9 cellular contexts compared by ENCODE assay signal in the genomic region with DNA sequence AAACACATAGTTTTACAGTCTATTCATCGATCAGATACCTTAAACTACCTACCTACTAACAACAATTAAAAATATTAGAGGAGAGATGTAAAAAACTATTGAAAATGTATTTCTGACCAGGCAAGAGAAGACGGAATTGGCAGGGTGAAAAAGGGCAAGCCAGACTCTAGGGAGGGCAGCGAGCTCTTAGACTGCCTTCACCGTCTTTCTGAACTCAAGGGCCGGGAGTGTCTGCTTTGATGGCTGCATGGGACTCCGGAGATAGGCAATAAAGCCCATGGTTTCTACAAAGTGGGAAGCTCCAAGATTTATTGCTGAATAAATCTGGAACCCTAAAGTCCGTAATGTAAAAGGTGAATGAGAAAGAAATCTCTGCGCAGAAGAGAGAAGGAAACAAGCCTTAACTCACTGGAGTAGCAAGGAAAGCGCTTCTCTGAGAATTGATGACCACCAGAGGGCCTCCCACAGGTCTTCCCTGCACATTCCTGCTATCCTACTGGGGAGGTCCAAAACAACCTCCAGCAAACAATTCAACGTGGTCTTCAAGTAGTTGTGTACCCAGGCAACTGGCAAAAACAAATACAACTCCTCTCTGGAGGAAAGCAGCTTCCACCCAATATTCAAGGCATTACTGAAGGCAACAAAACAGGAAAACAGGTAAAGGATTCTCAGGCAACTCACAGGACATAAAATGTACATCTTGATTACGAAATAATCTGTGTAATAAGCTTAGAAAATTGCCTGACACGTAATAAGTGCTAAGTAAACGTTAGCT.
DNase-seq lines count a peak whose midpoint lies in the region; ATAC-seq and TF ChIP-seq lines count a peak whose summit lies in the region.
"Had no signal": no experiment of that assay in that cellular context is flagged by ENCODE, and none has a peak within 500 bp of the region (broad histone marks: within the 10 kb centered on the region; RNA-seq: fewer than 3 reads in every experiment).

No MANE protein-coding gene starts in this region.

- no peak for TF ChIP-seq POLR2A in IMR-90 (IDR thresholded peaks at IDR 0.05; ENCODE audit: low read depth, low read length)
- no peak for TF ChIP-seq POLR2A in lower leg skin (IDR thresholded peaks at IDR 0.05)

- H3K36me3 Mint-ChIP-seq in CD4-positive, alpha-beta T cell (ENCODE audit: low read depth) = no peaks in the 10 kb centered on the region

- H3K9me3 Mint-ChIP-seq in CD4-positive, alpha-beta T cell = no peaks in the 10 kb centered on the region
- H3K9me3 Mint-ChIP-seq: central memory CD8-positive, alpha-beta T cell had no signal

- no peak overlapping the region for H4K91ac ChIP-seq in IMR-90 (ENCODE audit: insufficient read depth, low read depth, low read length)

- no peaks in the 10 kb centered on the region for H4K20me1 ChIP-seq in IMR-90 (ENCODE audit: insufficient read depth, low read length)

- H3K9ac ChIP-seq in IMR-90 (ENCODE audit: low read depth, low read length) = no peak overlapping the region

- H3K9me3 ChIP-seq in CD4-positive, alpha-beta T cell (ENCODE audit: control insufficient read depth, low read length) = no peaks in the 10 kb centered on the region
- H3K9me3 ChIP-seq in IMR-90 (ENCODE audit: control insufficient read depth, insufficient read depth, low read length) = no peaks in the 10 kb centered on the region

- no peak overlapping the region for H2AK5ac ChIP-seq in IMR-90 (ENCODE audit: low read depth, low read length)

- no peak overlapping the region for H2AK9ac ChIP-seq in IMR-90 (replicated peaks; ENCODE audit: low read depth, low read length, poor library complexity)

- H2BK120ac ChIP-seq in IMR-90 (ENCODE audit: low read depth, low read length) = no peak overlapping the region

- H3K27ac Mint-ChIP-seq in CD4-positive, alpha-beta T cell = no peak overlapping the region

- POLR2A ChIA-PET in CD4-positive, alpha-beta T cell (lab: Charles Lee) = no interaction called here
- POLR2A ChIA-PET in IMR-90 (lab: Charles Lee; ENCODE audit: unreplicated experiment) = no interaction called here

- H3K4me1 Mint-ChIP-seq in CD4-positive, alpha-beta T cell (ENCODE audit: low read depth) = peaks cover 5% of the 10 kb centered on the region
- H3K4me1 Mint-ChIP-seq: central memory CD8-positive, alpha-beta T cell had no signal

- H3K4ac ChIP-seq in IMR-90 (ENCODE audit: low read depth, low read length) = no peak overlapping the region

- H3K36me3 ChIP-seq in IMR-90 (ENCODE audit: control insufficient read depth, insufficient read depth, low read length) = no peaks in the 10 kb centered on the region

- no TSS peak for BruUV-seq in IMR-90 (replicated peaks; lab: Mats Ljungman, UMichigan)

- no peaks in the 10 kb centered on the region for H3K79me1 ChIP-seq in IMR-90 (ENCODE audit: low read depth in 1 of 2, low read length in 2 of 2)

- H3K4me3 Mint-ChIP-seq in CD4-positive, alpha-beta T cell = no peak overlapping the region
- H3K4me3 Mint-ChIP-seq: central memory CD8-positive, alpha-beta T cell had no signal

- H4K5ac ChIP-seq in IMR-90 (ENCODE audit: low read depth, low read length) = no peak overlapping the region

- no peaks in the 10 kb centered on the region for H3K27me3 Mint-ChIP-seq in CD4-positive, alpha-beta T cell

- peak; percentile 40 for TF ChIP-seq CTCF in CD4-positive, alpha-beta T cell (IDR thresholded peaks at IDR 0.05)
- TF ChIP-seq CTCF in IMR-90 (conservative IDR thresholded peaks at IDR 0.05; ENCODE audit: low read depth, low read length) = peak; percentile 37
- TF ChIP-seq CTCF in lower leg skin (IDR thresholded peaks at IDR 0.05) = no peak

- peak; percentile 39 for TF ChIP-seq RAD21 in IMR-90 (IDR thresholded peaks at IDR 0.05; ENCODE audit: low read length)

- H3K18ac ChIP-seq in IMR-90 (ENCODE audit: low read depth, low read length) = no peak overlapping the region

- no peak overlapping the region for H2BK5ac ChIP-seq in IMR-90 (ENCODE audit: low read depth, low read length, poor library complexity, severe bottlenecking)

- no peak for ATAC-seq in CD4-positive, alpha-beta T cell (ENCODE audit: poor library complexity)
- ATAC-seq in IMR-90 (ENCODE audit: low read depth) = peak; percentile 81
- no peak for ATAC-seq in HG03025 (IDR thresholded peaks at IDR 0.05; ENCODE audit: low FRiP score, unreplicated experiment)
- no peak for ATAC-seq in HG03442 (IDR thresholded peaks at IDR 0.05; ENCODE audit: unreplicated experiment)
- ATAC-seq in stimulated activated naive CD8-positive, alpha-beta T cell treated with anti-CD3 and anti-CD28 coated beads, Interleukin-15, Interleukin-2, amounts not matched to agents 100 U/mL and 50 U/mL, for 24 hours = no peak

- no peak overlapping the region for H4K8ac ChIP-seq in IMR-90 (ENCODE audit: low read depth in 2 of 2, low read length in 2 of 2)

- no peak overlapping the region for H3K14ac ChIP-seq in IMR-90 (replicated peaks; ENCODE audit: low read depth, low read length)

- in situ Hi-C loops in IMR-90 (cut with MboI; ENCODE audit: low sequenced_read_pairs) = no loop called here

- no peak for DNase-seq in CD4-positive, alpha-beta T cell
- peak; percentile 35 for DNase-seq in IMR-90
- DNase-seq in SKM-1 treated with dmso at 0.1 percent for 144 hours (lab: John Stamatoyannopoulos, UW; ENCODE audit: unreplicated experiment) = peak; percentile 43
- peak; percentile 72 for DNase-seq in iPS-NIHi7 (ENCODE audit: extremely low spot score)
- no peak for DNase-seq in lower leg skin (ENCODE audit: low spot score in 2 of 2)
- no peak for DNase-seq in stimulated activated naive CD8-positive, alpha-beta T cell treated with anti-CD3 and anti-CD28 coated beads, Interleukin-15, Interleukin-2, amounts not matched to agents 100 U/mL and 50 U/mL, for 24 hours

- no peak overlapping the region for H2BK15ac ChIP-seq in IMR-90 (ENCODE audit: low read depth, low read length)

- H2BK20ac ChIP-seq in IMR-90 (ENCODE audit: low read depth, low read length) = no peak overlapping the region

- no peak overlapping the region for H2AFZ ChIP-seq in IMR-90 (replicated peaks; ENCODE audit: low read length, poor library complexity)

- intact Hi-C loops in CD4-positive, alpha-beta T cell (cut with DNase I, micrococcal nuclease) = no loop called here
- intact Hi-C loops in IMR-90 (cut with micrococcal nuclease) = loop anchor here (5.0 to 10.0 kb wide), 4 partner anchors 180 to 1152 kb away; a partner anchor contains a TSS
- intact Hi-C loops in lower leg skin (cut with DNase I; ENCODE audit: low total_unique reads) = no loop called here

- H3K27me3 ChIP-seq in CD4-positive, alpha-beta T cell (ENCODE audit: control insufficient read depth, insufficient read depth, low read length) = no peaks in the 10 kb centered on the region
- H3K27me3 ChIP-seq in IMR-90 (ENCODE audit: control insufficient read depth, insufficient read depth, low read length) = no peaks in the 10 kb centered on the region

- no peaks in the 10 kb centered on the region for H3K9me1 ChIP-seq in IMR-90 (ENCODE audit: insufficient read depth, low read length)

- no peak overlapping the region for H3K56ac ChIP-seq in IMR-90 (ENCODE audit: extremely low read depth, insufficient read depth, low read length)

- H3K4me1 ChIP-seq in IMR-90 (ENCODE audit: control insufficient read depth, insufficient read depth, low read length) = 0 out of 2 replicates have a peak, but pooled peaks cover 2% of the 10 kb centered on the region

- CTCF ChIA-PET in CD4-positive, alpha-beta T cell (lab: Charles Lee) = no interaction called here
- CTCF ChIA-PET in IMR-90 (lab: Yijun Ruan, JAX) = interaction anchor here (0.6 to 1.3 kb wide), 5 partner anchors 12 to 519 kb away, joined by 3 to 5 read pairs (median 3); no protein-coding TSS in a partner anchor

- no CpG with 5 or more reads among the region's 13 CpGs for WGBS in IMR-90 (ENCODE audit: extremely low coverage in 2 of 2, insufficient read length in 1 of 2), 2 experiments
- WGBS in lower leg skin, 2 donors = 65 to 70% methylated on average over 13 of the region's 13 CpGs

- no peak overlapping the region for H3K23ac ChIP-seq in IMR-90 (ENCODE audit: low read depth, low read length)

- H3K27ac ChIP-seq in CD4-positive, alpha-beta T cell (ENCODE audit: low read depth, low read length) = no peak overlapping the region
- H3K27ac ChIP-seq in IMR-90 (ENCODE audit: insufficient read depth, low read length) = no peak overlapping the region

- H3K4me3 ChIP-seq in IMR-90 (ENCODE audit: insufficient read depth, low read depth, low read length) (no peak overlapping the region), lower leg skin (ENCODE audit: low read depth, poor library complexity, severe bottlenecking) (no peak overlapping the region)

- dilution Hi-C loops in IMR-90 (cut with HindIII; ENCODE audit: low sequenced_read_pairs, unreplicated experiment) = no loop called here

- H3K4me2 ChIP-seq in IMR-90 (ENCODE audit: low read depth, low read length) = no peak overlapping the region

TF ChIP-seq in IMR-90, 13 proteins besides CTCF, POLR2A, EP300 and RAD21 (continues in another document):
- TF ChIP-seq RCOR1 (IDR thresholded peaks at IDR 0.05; ENCODE audit: insufficient replicate concordance, low read length) (no peak), BHLHE40 (IDR thresholded peaks at IDR 0.05; ENCODE audit: low read depth, low read length) (no peak), MAZ (IDR thresholded peaks at IDR 0.05; ENCODE audit: borderline replicate concordance, low read depth, low read length) (no peak), MAFK (IDR thresholded peaks at IDR 0.05; ENCODE audit: low read depth, low read length) (no peak), MXI1 (IDR thresholded peaks at IDR 0.05; ENCODE audit: borderline replicate concordance, low read depth, low read length) (no peak), CEBPB (IDR thresholded peaks at IDR 0.05; ENCODE audit: low read depth, low read length) (peak; percentile 78), NFE2L2 (IDR thresholded peaks at IDR 0.05; ENCODE audit: low read depth, low read length) (no peak), FOS (IDR thresholded peaks at IDR 0.05; ENCODE audit: low read depth, low read length) (no peak), RFX5 (IDR thresholded peaks at IDR 0.05; ENCODE audit: low read depth, low read length) (no peak)
- TF ChIP-seq, protein P1, sequence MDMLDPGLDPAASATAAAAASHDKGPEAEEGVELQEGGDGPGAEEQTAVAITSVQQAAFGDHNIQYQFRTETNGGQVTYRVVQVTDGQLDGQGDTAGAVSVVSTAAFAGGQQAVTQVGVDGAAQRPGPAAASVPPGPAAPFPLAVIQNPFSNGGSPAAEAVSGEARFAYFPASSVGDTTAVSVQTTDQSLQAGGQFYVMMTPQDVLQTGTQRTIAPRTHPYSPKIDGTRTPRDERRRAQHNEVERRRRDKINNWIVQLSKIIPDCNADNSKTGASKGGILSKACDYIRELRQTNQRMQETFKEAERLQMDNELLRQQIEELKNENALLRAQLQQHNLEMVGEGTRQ (IDR thresholded peaks at IDR 0.05; ENCODE audit: low read depth, low read length) = no peak

Comparison
In these comparisons a context has a peak if more than half of its experiments do, and no peak if none do; other contexts are left out.
1. DNase-seq: peak in IMR-90 (single experiment), SKM-1 treated with dmso at 0.1 percent for 144 hours (single experiment) and iPS-NIHi7 (single experiment); none in CD4-positive, alpha-beta T cell (0 of 10), lower leg skin (0 of 2) and stimulated activated naive CD8-positive, alpha-beta T cell treated with anti-CD3 and anti-CD28 coated beads, Interleukin-15, Interleukin-2, amounts not matched to agents 100 U/mL and 50 U/mL, for 24 hours (single experiment).
2. CTCF ChIP-seq: peak in CD4-positive, alpha-beta T cell (single experiment) and IMR-90 (single experiment); none in lower leg skin (0 of 3).